In the genomic region with DNA sequence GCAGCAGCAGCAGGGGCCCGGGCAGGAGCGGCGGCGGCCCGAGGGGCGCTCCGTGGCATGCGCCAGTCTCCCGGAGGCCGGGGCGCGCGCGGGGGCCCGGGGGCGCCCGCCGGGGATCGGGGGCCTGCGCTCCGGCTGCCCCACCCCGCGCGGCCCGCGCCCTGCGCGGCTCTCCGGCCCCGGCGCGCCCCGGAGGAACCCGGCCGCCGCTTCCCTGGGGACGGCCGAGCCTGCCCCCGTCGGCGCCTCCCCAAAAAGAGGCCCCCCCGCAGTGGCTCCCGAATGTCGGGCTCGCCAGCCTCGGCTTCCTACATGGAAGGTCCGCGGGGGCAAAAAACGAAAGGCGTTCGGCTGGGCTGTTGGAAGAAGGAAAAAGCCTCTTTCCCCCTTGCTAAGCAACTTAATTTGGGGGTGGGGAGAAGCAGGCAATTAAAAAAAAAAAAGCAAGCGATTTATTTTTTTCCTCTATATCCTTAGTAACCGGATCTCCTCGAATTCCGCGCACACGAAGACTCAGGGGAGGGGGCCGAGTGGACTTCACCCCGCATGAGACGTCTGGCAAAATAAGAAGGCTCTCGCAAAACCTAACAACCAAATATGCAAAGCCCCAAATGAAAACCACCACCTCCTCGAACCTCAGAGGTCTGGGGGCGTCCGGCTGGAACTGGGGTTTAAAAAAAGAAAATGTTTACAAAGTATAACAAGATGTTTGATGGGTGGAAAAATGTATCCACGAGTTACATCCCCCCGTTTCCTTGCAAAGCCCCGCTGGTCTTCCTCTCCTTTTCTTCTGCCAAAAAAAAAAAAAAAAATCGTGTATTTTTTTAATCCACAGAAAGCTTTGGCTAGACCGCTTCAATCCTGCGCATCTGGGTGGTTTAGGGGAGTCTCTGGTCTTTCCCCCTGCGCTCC, we compare ENCODE assay signal across 8 cellular contexts. TPM values are rescaled to one million over a fixed set of nuclear protein-coding genes. Genes with fewer than 3 reads are reported as not detected.
DNase-seq lines count a peak whose midpoint lies in the region; TF ChIP-seq lines count a peak whose summit lies in the region.

A gene with protein sequence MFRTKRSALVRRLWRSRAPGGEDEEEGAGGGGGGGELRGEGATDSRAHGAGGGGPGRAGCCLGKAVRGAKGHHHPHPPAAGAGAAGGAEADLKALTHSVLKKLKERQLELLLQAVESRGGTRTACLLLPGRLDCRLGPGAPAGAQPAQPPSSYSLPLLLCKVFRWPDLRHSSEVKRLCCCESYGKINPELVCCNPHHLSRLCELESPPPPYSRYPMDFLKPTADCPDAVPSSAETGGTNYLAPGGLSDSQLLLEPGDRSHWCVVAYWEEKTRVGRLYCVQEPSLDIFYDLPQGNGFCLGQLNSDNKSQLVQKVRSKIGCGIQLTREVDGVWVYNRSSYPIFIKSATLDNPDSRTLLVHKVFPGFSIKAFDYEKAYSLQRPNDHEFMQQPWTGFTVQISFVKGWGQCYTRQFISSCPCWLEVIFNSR (minus strand): TSS at position 430 of the 912 bp plus-strand sequence. CDS start 541 bp downstream, outside the sequence.

- TF ChIP-seq POLR2A in spleen (IDR thresholded peaks at IDR 0.05) = no peak

- peak within 1 kb of the TSS; percentile 70 for H3K4me3 ChIP-seq in DOHH2 (ENCODE audit: low read length)
- H3K4me3 ChIP-seq in LNCaP clone FGC (ENCODE audit: low read depth, low read length) = peak within 1 kb of the TSS; percentile 59
- H3K4me3 ChIP-seq in astrocyte of the cerebellum (ENCODE audit: low read depth, low read length) = peak within 1 kb of the TSS; percentile 90
- peak within 1 kb of the TSS; percentile 60 to 90 (median 77) for H3K4me3 ChIP-seq in spleen

- peak within 1 kb of the TSS; percentile 82 for H3K4me2 ChIP-seq in DOHH2 (ENCODE audit: low read length)

- no peaks in the 10 kb centered on the region for H3K9me2 ChIP-seq in DOHH2 (replicated peaks; ENCODE audit: control insufficient read depth, low read length)

- no peaks in the 10 kb centered on the region for H3K79me2 ChIP-seq in DOHH2 (ENCODE audit: control insufficient read depth, low read length)

- peak within 1 kb of the TSS; percentile 98 to 99 (median 99) for H3K4me3 Mint-ChIP-seq in immature natural killer cell

- 0 to 1% (median 0%) methylated on average over 27 to 71 of the region's 71 CpGs for WGBS in spleen, 5 donors

- no peak for TF ChIP-seq CTCF in DOHH2 (IDR thresholded peaks at IDR 0.05; ENCODE audit: low read depth, low read length, poor library complexity, severe bottlenecking)
- no peak for TF ChIP-seq CTCF in LNCaP clone FGC (IDR thresholded peaks at IDR 0.05; ENCODE audit: control insufficient read depth, extremely low read depth, insufficient read depth)
- no peak for TF ChIP-seq CTCF in astrocyte of the cerebellum (IDR thresholded peaks at IDR 0.05; ENCODE audit: low read depth, low read length, missing control alignments)
- no peak for TF ChIP-seq CTCF in spleen (IDR thresholded peaks at IDR 0.05 in 8 of 11, conservative IDR thresholded peaks at IDR 0.05 in 3 of 11)

- CTCF ChIA-PET in HEK293T (lab: Yijun Ruan, JAX) = interaction anchor here (0.6 kb wide), 1 partner anchor 11 kb away, joined by 4 read pairs; no protein-coding TSS in a partner anchor

- H3K27ac Mint-ChIP-seq in immature natural killer cell = peak within 1 kb of the TSS; percentile 95 to 99 (median 98)

- peaks cover 34 to 36% of the 10 kb centered on the region in 2 donors for H3K4me1 Mint-ChIP-seq in immature natural killer cell

- H3K27me3 Mint-ChIP-seq in immature natural killer cell (ENCODE audit: low read depth in 3 of 3) = peaks cover 39 to 44% (median 44%) of the 10 kb centered on the region in 3 donors

- H3K36me3 ChIP-seq in DOHH2 (ENCODE audit: control insufficient read depth, low read length) (no peaks in the 10 kb centered on the region), spleen (peaks cover 0 to 5% (median 0%) of the 10 kb centered on the region in 6 donors)

- H4K20me1 ChIP-seq in DOHH2 (ENCODE audit: control insufficient read depth, insufficient read depth, low read depth, low read length) = 0 out of 2 replicates have a peak, but pooled peaks cover 4% of the 10 kb centered on the region

- no peaks in the 10 kb centered on the region for H3K9me3 Mint-ChIP-seq in immature natural killer cell

- H3K27me3 ChIP-seq in DOHH2 (ENCODE audit: control insufficient read depth, low read length) = peaks cover 73% of the 10 kb centered on the region
- peaks cover 0 to 12% (median 0%) of the 10 kb centered on the region in 7 donors for H3K27me3 ChIP-seq in spleen (replicated peaks in 1 of 7)

- peaks cover 17 to 28% (median 20%) of the 10 kb centered on the region in 3 donors for H3K36me3 Mint-ChIP-seq in immature natural killer cell

- H3K4me1 ChIP-seq in DOHH2 (ENCODE audit: control insufficient read depth, low read length) = peaks cover 68% of the 10 kb centered on the region
- H3K4me1 ChIP-seq in spleen = peaks cover 30 to 85% (median 62%) of the 10 kb centered on the region in 6 donors

- intact Hi-C loops in spleen (cut with DNase I; ENCODE audit: low total_unique reads) = no loop called here

- H3K27ac ChIP-seq in DOHH2 (ENCODE audit: low read depth, low read length) (no peak within 1 kb of the TSS; the same call in 1 of the 2 replicates), spleen (peak within 1 kb of the TSS; percentile 78 to 97 (median 94))

- in situ Hi-C loops in astrocyte of the cerebellum (cut with HindIII; ENCODE audit: low sequenced_read_pairs) = no loop called here

- POLR2A ChIA-PET in HEK293T (lab: Yijun Ruan, JAX) = interaction anchor here (1.2 to 2.5 kb wide), 4 partner anchors 12 to 63 kb away, joined by 4 to 13 read pairs (median 6); no protein-coding TSS in a partner anchor

- H3K9me3 ChIP-seq in DOHH2 (ENCODE audit: control insufficient read depth, insufficient read depth, low read length) (no peaks in the 10 kb centered on the region), spleen (no peaks in the 10 kb centered on the region)

- peaks cover 6% of the 10 kb centered on the region for H3F3A ChIP-seq in DOHH2 (ENCODE audit: control insufficient read depth, insufficient read depth)

- no peak for DNase-seq in LNCaP clone FGC (ENCODE audit: low read depth)
- DNase-seq in astrocyte of the cerebellum (ENCODE audit: low read depth) = no peak
- DNase-seq in immature natural killer cell = peak; percentile 45 to 58 (median 51)
- no peak for DNase-seq in spleen
- DNase-seq in SW 1271 (lab: John Stamatoyannopoulos, UW) = no peak
- no peak for DNase-seq in activated effector memory CD4-positive, alpha-beta T cell treated with Interleukin-2 at 50 U/mL for 16 hours
- DNase-seq in HEK293T (ENCODE audit: extremely low spot score) = no peak

TF ChIP-seq in HEK293T, 16 proteins besides CTCF, POLR2A, EP300 and RAD21:
- TF ChIP-seq LEF1 (IDR thresholded peaks at IDR 0.05; ENCODE audit: borderline replicate concordance) (no peak), SP1 (IDR thresholded peaks at IDR 0.05) (no peak), ZNF384 (IDR thresholded peaks at IDR 0.05) (no peak), FOXM1 (IDR thresholded peaks at IDR 0.05; ENCODE audit: borderline replicate concordance) (no peak), L3MBTL2 (conservative IDR thresholded peaks at IDR 0.05) (no peak)

RNA-seq across cellular contexts. Expression of the gene that starts here (rescaled TPM):
- polyA plus RNA-seq in immature natural killer cell = 10 to 100 TPM; 10.1 to 17.4 (median 12.3) TPM
- total RNA-seq in spleen = 10 to 100 TPM; 14.3 to 21.2 (median 16.2) TPM
- polyA plus RNA-seq in spleen = 1 to 10 TPM; 2.5 to 5.4 (median 4.6) TPM

Comparison
In these comparisons a context has a peak if more than half of its experiments do, and no peak if none do; other contexts are left out.
1. DNase-seq: peak in immature natural killer cell (3 of 3); none in LNCaP clone FGC (single experiment), astrocyte of the cerebellum (single experiment), spleen (single experiment), SW 1271 (0 of 2), activated effector memory CD4-positive, alpha-beta T cell treated with Interleukin-2 at 50 U/mL for 16 hours (single experiment) and HEK293T (single experiment).
2. Peak in every context shown above with its lines, with median percentiles within 50 percentile points of each other: H3K4me3 ChIP-seq.